1 cellular context compared by ENCODE assay signal in genomic region chr20:43457640-43458421, GRCh38.
A peak's percentile ranks its signal among the peaks of the same experiment; 100 is the strongest.
TF ChIP-seq lines count a peak whose summit lies in the region.

SRSF6 (plus strand) TSS chr20:43457896; CDS start chr20:43458034, 138 bp downstream.

TF ChIP-seq in K562, 482 proteins besides CTCF, POLR2A, EP300 and RAD21 (continued from another document and continues in another):
- TF ChIP-seq IRF9 (tag; IDR thresholded peaks at IDR 0.05) (no peak), MNT (conservative IDR thresholded peaks at IDR 0.05) (peak; percentile 81 to 87), DMBX1 (CRISPR knock-in tag; IDR thresholded peaks at IDR 0.05; ENCODE audit: borderline replicate concordance) (peak; percentile 96), ZNF165 (CRISPR knock-in tag; IDR thresholded peaks at IDR 0.05; ENCODE audit: borderline replicate concordance) (no peak), MTF1 (CRISPR knock-in tag; IDR thresholded peaks at IDR 0.05; ENCODE audit: borderline replicate concordance) (no peak), HMG20B (CRISPR knock-in tag; IDR thresholded peaks at IDR 0.05) (peak; percentile 71; the same call in 1 of the 2 replicates), CBX8 (IDR thresholded peaks at IDR 0.05; ENCODE audit: borderline replicate concordance, extremely low read depth, low read depth, low read length, poor library complexity, severe bottlenecking) (no peak), ZNF551 (CRISPR knock-in tag; IDR thresholded peaks at IDR 0.05) (no peak), ZFP36 (IDR thresholded peaks at IDR 0.05; ENCODE audit: low read depth, low read length, partially characterized antibody) (no peak), ZBTB34 (CRISPR knock-in tag; IDR thresholded peaks at IDR 0.05) (no peak), HDAC6 (IDR thresholded peaks at IDR 0.05; ENCODE audit: low read depth, low read length) (no peak), ZNF445 (CRISPR knock-in tag; IDR thresholded peaks at IDR 0.05; ENCODE audit: low read depth) (no peak), CBX5 (IDR thresholded peaks at IDR 0.05; ENCODE audit: borderline replicate concordance, low read depth) (no peak), GTF3C2 (IDR thresholded peaks at IDR 0.05; ENCODE audit: borderline replicate concordance, extremely low read depth, insufficient read length) (no peak), KDM5B (IDR thresholded peaks at IDR 0.05; ENCODE audit: insufficient replicate concordance, low read depth, low read length) (peak; percentile 98), E2F5 (CRISPR knock-in tag; IDR thresholded peaks at IDR 0.05) (peak; percentile 91; the same call in 1 of the 2 replicates), JUN (IDR thresholded peaks at IDR 0.05; ENCODE audit: borderline replicate concordance, low read depth, low read length) (peak; percentile 6; the same call in 1 of the 2 replicates), JUN (CRISPR knock-in tag; IDR thresholded peaks at IDR 0.05; ENCODE audit: borderline replicate concordance) (peak; percentile 94), GATAD2B (IDR thresholded peaks at IDR 0.05; ENCODE audit: borderline replicate concordance) (no peak), STAT5A (IDR thresholded peaks at IDR 0.05; ENCODE audit: borderline replicate concordance, low read length) (no peak; the same call in 1 of the 2 replicates), NCOR1 (IDR thresholded peaks at IDR 0.05) (peak; percentile 57), ZNF316 (IDR thresholded peaks at IDR 0.05) (peak; percentile 63; the same call in 1 of the 2 replicates), ZNF184 (CRISPR knock-in tag; IDR thresholded peaks at IDR 0.05) (no peak), HNRNPL (IDR thresholded peaks at IDR 0.05; ENCODE audit: low read depth, low read length) (peak; percentile 98), FOXP1 (CRISPR knock-in tag; IDR thresholded peaks at IDR 0.05) (peak; percentile 98), CTCFL (IDR thresholded peaks at IDR 0.05; ENCODE audit: borderline replicate concordance, insufficient read depth, low read depth, low read length, poor library complexity, severe bottlenecking) (no peak), RERE (CRISPR knock-in tag; IDR thresholded peaks at IDR 0.05; ENCODE audit: borderline replicate concordance) (no peak), ATF2 (CRISPR knock-in tag; IDR thresholded peaks at IDR 0.05) (peak; percentile 59; the same call in 1 of the 2 replicates), SMC3 (conservative IDR thresholded peaks at IDR 0.05; ENCODE audit: insufficient read depth, low read depth, low read length) (no peak), HOMEZ (CRISPR knock-in tag; IDR thresholded peaks at IDR 0.05) (no peak), PKNOX1 (IDR thresholded peaks at IDR 0.05) (peak; percentile 81)
